In the genomic region with DNA sequence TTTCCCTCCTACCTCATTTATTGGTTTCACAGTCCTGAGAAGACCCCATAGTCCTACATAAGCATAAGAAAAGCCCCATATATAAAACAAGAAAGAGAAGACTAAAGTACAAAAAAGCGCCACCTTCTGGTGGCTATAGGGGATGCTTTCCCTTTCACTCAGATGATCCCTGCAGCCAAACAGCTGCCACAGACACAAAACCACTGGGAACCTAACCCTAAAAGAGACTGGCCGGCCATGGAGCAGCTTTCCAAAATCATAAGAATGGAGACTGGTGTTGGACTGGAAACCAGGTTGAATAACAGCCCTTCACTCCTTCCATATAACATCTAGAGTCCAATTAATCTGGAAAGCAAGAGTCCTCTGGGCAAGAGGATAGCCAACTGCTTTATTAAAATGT, we compare ENCODE assay signal across 9 cellular contexts. TPM values are rescaled to one million over a fixed set of nuclear protein-coding genes. Genes with fewer than 3 reads are reported as not detected.
A peak's percentile ranks its signal among the peaks of the same experiment; 100 is the strongest.
DNase-seq lines count a peak whose midpoint lies in the region; ATAC-seq and TF ChIP-seq lines count a peak whose summit lies in the region.
"Had no signal": no experiment of that assay in that cellular context is flagged by ENCODE, and none has a peak within 500 bp of the region (broad histone marks: within the 10 kb centered on the region; RNA-seq: fewer than 3 reads in every experiment).

No MANE protein-coding gene starts in this region.

- H3K27me3 ChIP-seq in GM23338 (ENCODE audit: insufficient read depth) = no peaks in the 10 kb centered on the region
- H3K27me3 ChIP-seq in colonic mucosa = no peaks in the 10 kb centered on the region
- no peaks in the 10 kb centered on the region for H3K27me3 ChIP-seq in upper lobe of right lung

- peaks cover 56% of the 10 kb centered on the region for H4K20me1 ChIP-seq in GM23338 (replicated peaks; ENCODE audit: insufficient read depth)

- ATAC-seq in GM23338 = peak; percentile 89
- ATAC-seq in upper lobe of right lung = peak; percentile 54
- no peak for ATAC-seq in HG03280 (IDR thresholded peaks at IDR 0.05; ENCODE audit: unreplicated experiment)

- H3K9me3 ChIP-seq in colonic mucosa (no peaks in the 10 kb centered on the region), upper lobe of right lung (no peaks in the 10 kb centered on the region)

- peak overlapping the region; percentile 12 to 83 for H3K4me3 Mint-ChIP-seq in CD14-positive monocyte
- H3K4me3 Mint-ChIP-seq in GM23338 = no peak overlapping the region; the same call in 2 of the 3 replicates
- H3K4me3 Mint-ChIP-seq: naive B cell had no signal

- H3K4me2 ChIP-seq in GM23338 = no peak overlapping the region

- DNase-seq in CD14-positive monocyte (ENCODE audit: low spot score) (no peak), GM23338 (ENCODE audit: low spot score) (peak; percentile 75), SKM-1 treated with dmso at 0.1 percent for 144 hours (lab: John Stamatoyannopoulos, UW; ENCODE audit: unreplicated experiment) (peak; percentile 46), colonic mucosa (peak; percentile 34), lung microvascular endothelial cell (ENCODE audit: low read depth in 2 of 2) (peak; percentile 52 to 60), upper lobe of right lung (no peak), lower leg skin (ENCODE audit: low spot score in 2 of 2) (no peak)
- DNase-seq: naive B cell had no signal

- H3K27ac ChIP-seq in GM23338 (ENCODE audit: low read depth) (peak overlapping the region; percentile 46; the same call in 1 of the 2 replicates), colonic mucosa (peak overlapping the region; percentile 92), upper lobe of right lung (peak overlapping the region; percentile 71)

- no peaks in the 10 kb centered on the region for H3K27me3 Mint-ChIP-seq in CD14-positive monocyte (ENCODE audit: low read depth in 3 of 3)
- H3K27me3 Mint-ChIP-seq in GM23338 (ENCODE audit: insufficient read depth, low read depth, poor library complexity) = peaks cover 2% of the 10 kb centered on the region
- H3K27me3 Mint-ChIP-seq: naive B cell had no signal

- H3K4me1 ChIP-seq in GM23338 (ENCODE audit: insufficient read depth) = peaks cover 13% of the 10 kb centered on the region
- H3K4me1 ChIP-seq in colonic mucosa = peaks cover 22% of the 10 kb centered on the region
- H3K4me1 ChIP-seq in upper lobe of right lung = peaks cover 33% of the 10 kb centered on the region

- peaks cover 57% of the 10 kb centered on the region for H3K36me3 ChIP-seq in GM23338 (ENCODE audit: insufficient read depth)
- peaks cover 15% of the 10 kb centered on the region for H3K36me3 ChIP-seq in colonic mucosa
- H3K36me3 ChIP-seq in upper lobe of right lung = peaks cover 80% of the 10 kb centered on the region

- H3K36me3 Mint-ChIP-seq in CD14-positive monocyte (peaks cover 38 to 81% of the 10 kb centered on the region in 2 donors), GM23338 (ENCODE audit: low read depth) (peaks cover 78% of the 10 kb centered on the region)

- H3F3A ChIP-seq in GM23338 (replicated peaks; ENCODE audit: low read depth) = peaks cover 14% of the 10 kb centered on the region; the same call in 1 of the 2 replicates

- no peak for TF ChIP-seq POLR2A in lower leg skin (IDR thresholded peaks at IDR 0.05)

- H3K4me1 Mint-ChIP-seq in CD14-positive monocyte (peaks cover 40% of the 10 kb centered on the region), GM23338 (peaks cover 21% of the 10 kb centered on the region)

- H3K4me3 ChIP-seq in GM23338 (no peak overlapping the region), colonic mucosa (no peak overlapping the region), upper lobe of right lung (no peak overlapping the region), lower leg skin (ENCODE audit: low read depth, poor library complexity, severe bottlenecking) (no peak overlapping the region)

- H3K27ac Mint-ChIP-seq in CD14-positive monocyte = peak overlapping the region; percentile 35 to 91 (median 85)
- H3K27ac Mint-ChIP-seq in GM23338 = peak overlapping the region; percentile 89

- H2AFZ ChIP-seq in GM23338 = no peak overlapping the region

- TF ChIP-seq CTCF in CD14-positive monocyte (IDR thresholded peaks at IDR 0.05) (peak; percentile 77), GM23338 (conservative IDR thresholded peaks at IDR 0.05; ENCODE audit: low read depth in 2 of 2) (peak; percentile 61 to 90), colonic mucosa (IDR thresholded peaks at IDR 0.05) (peak; percentile 46), upper lobe of right lung (IDR thresholded peaks at IDR 0.05) (peak; percentile 65), lower leg skin (IDR thresholded peaks at IDR 0.05) (no peak)

- no peaks in the 10 kb centered on the region for H3K9me3 Mint-ChIP-seq in CD14-positive monocyte
- H3K9me3 Mint-ChIP-seq in GM23338 = no peaks in the 10 kb centered on the region
- H3K9me3 Mint-ChIP-seq: naive B cell had no signal

- peak overlapping the region in 1 of 2 donors; percentile 63 for H3K9ac ChIP-seq in colonic mucosa (ENCODE audit: low read depth in 2 of 2, low read length in 2 of 2)

- peaks cover 80% of the 10 kb centered on the region for H3K79me2 ChIP-seq in GM23338 (replicated peaks; ENCODE audit: insufficient read depth)

- no peaks in the 10 kb centered on the region for H3K9me2 ChIP-seq in GM23338 (ENCODE audit: insufficient read depth)

- intact Hi-C loops in CD14-positive monocyte (cut with micrococcal nuclease) (loop anchor here in 1 of 2 donors (10.0 kb wide), 1 partner anchor 335 kb away; no protein-coding TSS in a partner anchor), colonic mucosa (cut with DNase I) (no loop called here), upper lobe of right lung (cut with DNase I) (no loop called here), lower leg skin (cut with DNase I; ENCODE audit: low total_unique reads) (no loop called here)

- WGBS in lower leg skin, 2 donors = 41 to 51% methylated on average over 2 of the region's 2 CpGs

TF ChIP-seq in GM23338, 12 proteins besides CTCF, POLR2A, EP300 and RAD21 (continues in another document):
- TF ChIP-seq EZH2 (IDR thresholded peaks at IDR 0.05; ENCODE audit: low read depth, unreplicated experiment) (no peak), STAT1 (IDR thresholded peaks at IDR 0.05; ENCODE audit: unreplicated experiment) (no peak), POLR2AphosphoS5 (IDR thresholded peaks at IDR 0.05; ENCODE audit: low read depth) (no peak), CREB1 (CRISPR knock-in tag; IDR thresholded peaks at IDR 0.05; ENCODE audit: low read depth) (no peak), JUNB (IDR thresholded peaks at IDR 0.05; ENCODE audit: unreplicated experiment) (no peak)
- TF ChIP-seq, protein P1, sequence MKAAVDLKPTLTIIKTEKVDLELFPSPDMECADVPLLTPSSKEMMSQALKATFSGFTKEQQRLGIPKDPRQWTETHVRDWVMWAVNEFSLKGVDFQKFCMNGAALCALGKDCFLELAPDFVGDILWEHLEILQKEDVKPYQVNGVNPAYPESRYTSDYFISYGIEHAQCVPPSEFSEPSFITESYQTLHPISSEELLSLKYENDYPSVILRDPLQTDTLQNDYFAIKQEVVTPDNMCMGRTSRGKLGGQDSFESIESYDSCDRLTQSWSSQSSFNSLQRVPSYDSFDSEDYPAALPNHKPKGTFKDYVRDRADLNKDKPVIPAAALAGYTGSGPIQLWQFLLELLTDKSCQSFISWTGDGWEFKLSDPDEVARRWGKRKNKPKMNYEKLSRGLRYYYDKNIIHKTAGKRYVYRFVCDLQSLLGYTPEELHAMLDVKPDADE (IDR thresholded peaks at IDR 0.05) = no peak

RNA-seq across cellular contexts. Expression of a gene that starts 11.4 kb away (rescaled TPM):
- polyA plus RNA-seq in CD14-positive monocyte = 10 to 100 TPM; 14.9 to 23.9 TPM
- total RNA-seq in GM23338 (2014; rRNA removed; shearing (Covaris generic)) = 73.9 and 113 TPM in 2 replicates
- polyA plus RNA-seq in GM23338 (2016; fragmentation: Nextera tagmentation; extraction: Ambion mirVana) = 73.4 and 85.9 TPM in 2 replicates
- total RNA-seq in colonic mucosa = 100 to 1,000 TPM; 138 to 162 TPM
- total RNA-seq in lung microvascular endothelial cell = 83.7 and 132 TPM in 2 replicates
- total RNA-seq in upper lobe of right lung = 122 TPM
- 100 to 1,000 TPM in 2 of 4 donors, 10 to 100 TPM in 2; 59.3 to 194 (median 111) TPM for total RNA-seq in lower leg skin

RNA-seq across cellular contexts. Expression of a gene that starts 43.5 kb away (rescaled TPM):
- polyA plus RNA-seq in CD14-positive monocyte (under 1 TPM; 0.41 to 0.45 TPM), GM23338 (2016; fragmentation: Nextera tagmentation; extraction: Ambion mirVana) (14.1 and 14.4 TPM in 2 replicates)
- 54.1 and 77.0 TPM in 2 replicates for total RNA-seq in GM23338 (2014; rRNA removed; shearing (Covaris generic))
- total RNA-seq in colonic mucosa (100 to 1,000 TPM; 150 to 212 TPM), lung microvascular endothelial cell (5.4 and 7.6 TPM in 2 replicates), upper lobe of right lung (58.0 TPM), lower leg skin (10 to 100 TPM; 11.1 to 30.2 (median 22.5) TPM)

Comparison
In these comparisons a context has a peak if more than half of its experiments do, and no peak if none do; other contexts are left out.
1. DNase-seq: peak in GM23338 (single experiment), SKM-1 treated with dmso at 0.1 percent for 144 hours (single experiment), colonic mucosa (single experiment) and lung microvascular endothelial cell (2 of 2); none in CD14-positive monocyte (single experiment), upper lobe of right lung (single experiment) and lower leg skin (0 of 2).
2. CTCF ChIP-seq: peak in CD14-positive monocyte (single experiment), GM23338 (2 of 2), colonic mucosa (single experiment) and upper lobe of right lung (single experiment); none in lower leg skin (0 of 3).
3. Peak in every context shown above with its lines, with median percentiles within 50 percentile points of each other: H3K27ac ChIP-seq.